ENCODE assay signal across 14 cellular contexts in the genomic region with DNA sequence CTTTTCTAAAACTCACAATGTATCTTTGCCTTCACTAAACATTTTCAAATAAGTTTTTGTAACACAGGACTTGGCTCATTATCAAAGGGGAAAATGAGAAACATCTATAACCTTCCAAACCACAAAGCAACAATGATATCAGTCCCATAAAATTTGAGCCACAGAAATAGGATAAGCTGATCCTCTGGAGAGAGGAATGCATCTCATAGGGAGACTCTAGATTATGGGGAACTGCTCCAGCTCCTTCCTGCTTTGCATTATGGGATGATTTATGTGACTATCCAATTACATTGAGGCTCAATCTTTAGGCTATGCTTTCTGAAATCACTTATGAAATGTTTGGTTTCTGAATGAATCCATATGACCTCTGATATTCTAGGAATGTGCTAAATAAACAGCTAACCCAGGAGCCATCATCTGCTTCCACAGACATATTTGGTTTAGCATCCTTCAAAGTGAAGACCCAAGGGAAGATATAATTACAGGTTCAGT.
DNase-seq lines count a peak whose midpoint lies in the region; ATAC-seq lines count a peak whose summit lies in the region.
"Had no signal": no experiment of that assay in that cellular context is flagged by ENCODE, and none has a peak within 500 bp of the region (broad histone marks: within the 10 kb centered on the region; RNA-seq: fewer than 3 reads in every experiment).

No MANE protein-coding gene starts in this region.

- DNase-seq in AG08395 (ENCODE audit: low spot score), result peak; percentile 67
- DNase-seq in HT-29 (ENCODE audit: low spot score), result peak; percentile 16
- peak; percentile 86 for DNase-seq in astrocyte of the hippocampus (ENCODE audit: low read depth, low spot score)
- DNase-seq in kidney tubule cell (ENCODE audit: low spot score), result peak; percentile 43
- no peak for DNase-seq in left cardiac atrium
- DNase-seq in activated T-cell treated with anti-CD3 and anti-CD28 coated beads, Interleukin-2, amount 50 U/mL, for 4 hours, result no peak
- no peak for DNase-seq in NCI-H2227 treated with DMSO at 0.1 percent for 48 hours (lab: John Stamatoyannopoulos, UW)
- DNase-seq: activated naive CD8-positive, alpha-beta T cell treated with anti-CD3 and anti-CD28 coated beads for 36 hours; naive thymus-derived CD8-positive, alpha-beta T cell; NCI-H1930; stimulated activated CD8-positive, alpha-beta memory T cell treated with anti-CD3 and anti-CD28 coated beads, Interleukin-4, amount 100 ng/mL, for 48 hours had no signal

- H3K27me3 Mint-ChIP-seq in activated T-cell treated with anti-CD3 and anti-CD28 coated beads, Interleukin-2, amount 50 U/mL, for 4 hours (ENCODE audit: low read depth), result no peaks in the 10 kb centered on the region
- H3K27me3 Mint-ChIP-seq: activated naive CD8-positive, alpha-beta T cell treated with anti-CD3 and anti-CD28 coated beads for 36 hours; IgD-negative memory B cell; naive thymus-derived CD8-positive, alpha-beta T cell had no signal

- intact Hi-C loops in left cardiac atrium (cut with DNase I), result no loop called here

- ATAC-seq in left cardiac atrium, result no peak
- ATAC-seq in GM21737 (IDR thresholded peaks at IDR 0.05; ENCODE audit: unreplicated experiment), result no peak
- no peak for ATAC-seq in activated T-cell treated with anti-CD3 and anti-CD28 coated beads, Interleukin-2, amount 50 U/mL, for 4 hours
- ATAC-seq: naive thymus-derived CD8-positive, alpha-beta T cell had no signal

- peaks cover 16% of the 10 kb centered on the region for H3K36me3 Mint-ChIP-seq in activated T-cell treated with anti-CD3 and anti-CD28 coated beads, Interleukin-2, amount 50 U/mL, for 4 hours (ENCODE audit: insufficient read depth)
- H3K36me3 Mint-ChIP-seq: CD14-positive monocyte had no signal

- H3K9me3 Mint-ChIP-seq in activated T-cell treated with anti-CD3 and anti-CD28 coated beads, Interleukin-2, amount 50 U/mL, for 4 hours, result no peaks in the 10 kb centered on the region
- H3K9me3 Mint-ChIP-seq: IgD-negative memory B cell; naive thymus-derived CD8-positive, alpha-beta T cell had no signal

- peaks cover 22% of the 10 kb centered on the region for H3K4me1 Mint-ChIP-seq in activated T-cell treated with anti-CD3 and anti-CD28 coated beads, Interleukin-2, amount 50 U/mL, for 4 hours (ENCODE audit: low read depth)

- no peak overlapping the region for H3K4me3 Mint-ChIP-seq in activated T-cell treated with anti-CD3 and anti-CD28 coated beads, Interleukin-2, amount 50 U/mL, for 4 hours
- H3K4me3 Mint-ChIP-seq: activated naive CD8-positive, alpha-beta T cell treated with anti-CD3 and anti-CD28 coated beads for 36 hours; CD14-positive monocyte; IgD-negative memory B cell; naive thymus-derived CD8-positive, alpha-beta T cell had no signal

Comparison
In these comparisons a context has a peak if more than half of its experiments do, and no peak if none do; other contexts are left out.
1. DNase-seq: peak in AG08395 (single experiment), HT-29 (single experiment), astrocyte of the hippocampus (single experiment) and kidney tubule cell (single experiment); none in left cardiac atrium (single experiment), activated T-cell treated with anti-CD3 and anti-CD28 coated beads, Interleukin-2, amount 50 U/mL, for 4 hours (single experiment) and NCI-H2227 treated with DMSO at 0.1 percent for 48 hours (single experiment).